In genomic region chr1:211327341-211327921, GRCh38 we compare ENCODE assay signal across 8 cellular contexts. TPM values are rescaled to one million over a fixed set of nuclear protein-coding genes. Genes with fewer than 3 reads are reported as not detected.
DNase-seq lines count a peak whose midpoint lies in the region; ATAC-seq, FAIRE-seq and TF ChIP-seq lines count a peak whose summit lies in the region.

No MANE protein-coding gene starts in this region.

- CTCF ChIA-PET in Panc1 (lab: Charles Lee): interaction anchor here (0.9 kb wide), 1 partner anchor 56 kb away, joined by 3 read pairs; no protein-coding TSS in a partner anchor

- TF ChIP-seq CTCF in cardiac muscle cell (IDR thresholded peaks at IDR 0.05; ENCODE audit: low read depth, low read length) (no peak), Panc1 (IDR thresholded peaks at IDR 0.05) (no peak), bronchial epithelial cell (IDR thresholded peaks at IDR 0.05; ENCODE audit: insufficient read depth, low read length, severe bottlenecking) (no peak), liver (IDR thresholded peaks at IDR 0.05; ENCODE audit: low read depth, low read length, missing input control) (no peak), tibial artery (IDR thresholded peaks at IDR 0.05) (no peak)

- POLR2A ChIA-PET in Panc1 (lab: Charles Lee): no interaction called here

- H3K27me3 ChIP-seq in cardiac muscle cell (no peaks in the 10 kb centered on the region), Panc1 (ENCODE audit: control insufficient read depth, insufficient read depth, low read length) (no peaks in the 10 kb centered on the region), bronchial epithelial cell (ENCODE audit: control insufficient read depth, insufficient read depth, low read length) (no peaks in the 10 kb centered on the region), liver (ENCODE audit: control insufficient read depth in 4 of 4, insufficient read depth in 4 of 4, low read length in 3 of 4) (no peaks in the 10 kb centered on the region), tibial artery (no peaks in the 10 kb centered on the region)

- in situ Hi-C loops in Panc1 (cut with HindIII; ENCODE audit: low pct_unique_long_range_greater_than_20kb, low sequenced_read_pairs): no loop called here

- H3K4me3 ChIP-seq in cardiac muscle cell (peak overlapping the region; percentile 77), Panc1 (ENCODE audit: low read depth in 2 of 2, low read length in 2 of 2) (peak overlapping the region; percentile 62 to 76), bronchial epithelial cell (ENCODE audit: low read depth, low read length) (peak overlapping the region; percentile 48), liver (ENCODE audit: low read depth in 1 of 3, low read length in 3 of 3) (peak overlapping the region; percentile 26 to 80 (median 60)), tibial artery (peak overlapping the region; percentile 75 to 82)

- WGBS in liver: 50% methylated on average over 16 of the region's 16 CpGs

- ATAC-seq in Right ventricle myocardium inferior (no peak), HG02623 (IDR thresholded peaks at IDR 0.05; ENCODE audit: unreplicated experiment) (peak; percentile 25), Panc1 (peak; percentile 19; the same call in 1 of the 2 replicates)

- DNase-seq in cardiac muscle cell (ENCODE audit: low read depth in 1 of 2, low spot score in 1 of 2): peak; percentile 20 to 78
- no peak for DNase-seq in Right ventricle myocardium inferior (ENCODE audit: missing footprints)
- no peak for DNase-seq in Panc1 (ENCODE audit: low read depth, low spot score)
- DNase-seq in bronchial epithelial cell (ENCODE audit: low read depth): no peak
- no peak for DNase-seq in tibial artery
- DNase-seq in SK-N-DZ (ENCODE audit: low spot score): no peak

- H3K9me3 ChIP-seq in cardiac muscle cell (ENCODE audit: low read depth) (no peaks in the 10 kb centered on the region), Panc1 (ENCODE audit: control insufficient read depth, insufficient read depth, low read depth, low read length) (no peaks in the 10 kb centered on the region), liver (ENCODE audit: control insufficient read depth in 4 of 4, low read length in 3 of 4) (no peaks in the 10 kb centered on the region), tibial artery (no peaks in the 10 kb centered on the region)

- TF ChIP-seq RAD21 in liver (IDR thresholded peaks at IDR 0.05): no peak

- H3K9ac ChIP-seq in liver (ENCODE audit: low read depth in 1 of 2, low read length in 2 of 2): peak overlapping the region; percentile 18 to 59

- BruUV-seq in Panc1 (replicated peaks; lab: Mats Ljungman, UMichigan): no TSS peak

- no peak for FAIRE-seq in bronchial epithelial cell (lab: Jason Lieb, UNC)

- peaks cover 6% of the 10 kb centered on the region for H3K4me1 ChIP-seq in cardiac muscle cell (ENCODE audit: low read depth)
- H3K4me1 ChIP-seq in Panc1 (ENCODE audit: control insufficient read depth, insufficient read depth, low read length): peaks cover 14% of the 10 kb centered on the region
- H3K4me1 ChIP-seq in liver (ENCODE audit: control insufficient read depth in 4 of 4, insufficient read depth in 4 of 4, low read length in 3 of 4): peaks cover 3 to 10% (median 3%) of the 10 kb centered on the region in 4 donors
- H3K4me1 ChIP-seq in tibial artery: peaks cover 0 to 59% (median 45%) of the 10 kb centered on the region in 4 donors

- no peak overlapping the region for H3K27ac ChIP-seq in cardiac muscle cell
- peak overlapping the region; percentile 58 for H3K27ac ChIP-seq in Panc1 (ENCODE audit: low read length)
- peak overlapping the region in 1 of 2 donors; percentile 53 for H3K27ac ChIP-seq in liver (ENCODE audit: low read depth in 1 of 2, low read length in 2 of 2)
- peak overlapping the region; percentile 95 to 97 for H3K27ac ChIP-seq in tibial artery

- intact Hi-C loops in Right ventricle myocardium inferior (cut with DNase I) (loop anchor here (5.0 to 10.0 kb wide), 2 partner anchors 55 to 147 kb away; no protein-coding TSS in a partner anchor), Panc1 (cut with micrococcal nuclease; ENCODE audit: unreplicated experiment) (loop anchor here (5.0 to 10.0 kb wide), 2 partner anchors 57 to 330 kb away; no protein-coding TSS in a partner anchor), tibial artery (cut with DNase I; ENCODE audit: low total_unique reads) (loop anchor here (5.0 to 10.0 kb wide), 3 partner anchors 185 to 327 kb away; no protein-coding TSS in a partner anchor)

- H3K36me3 ChIP-seq in cardiac muscle cell: no peaks in the 10 kb centered on the region
- H3K36me3 ChIP-seq in Panc1 (ENCODE audit: control insufficient read depth, insufficient read depth, low read length): no peaks in the 10 kb centered on the region
- H3K36me3 ChIP-seq in bronchial epithelial cell (ENCODE audit: control insufficient read depth, insufficient read depth, low read length): no peaks in the 10 kb centered on the region
- no peaks in the 10 kb centered on the region for H3K36me3 ChIP-seq in liver (ENCODE audit: control insufficient read depth in 4 of 4, insufficient read depth in 3 of 4, low read depth in 1 of 4, low read length in 3 of 4)
- H3K36me3 ChIP-seq in tibial artery: no peaks in the 10 kb centered on the region

TF ChIP-seq in liver, 16 proteins besides CTCF, POLR2A, EP300 and RAD21:
- TF ChIP-seq JUND (IDR thresholded peaks at IDR 0.05) (no peak), ATF3 (IDR thresholded peaks at IDR 0.05) (no peak), NR2F2 (IDR thresholded peaks at IDR 0.05) (no peak), TAF1 (conservative IDR thresholded peaks at IDR 0.05) (no peak), EGR1 (IDR thresholded peaks at IDR 0.05; ENCODE audit: low read depth in 2 of 2) (no peak), GABPA (IDR thresholded peaks at IDR 0.05 in 1 of 2, conservative IDR thresholded peaks at IDR 0.05 in 1 of 2) (no peak), MAX (IDR thresholded peaks at IDR 0.05) (no peak), SP1 (IDR thresholded peaks at IDR 0.05) (no peak), HNF4G (IDR thresholded peaks at IDR 0.05) (no peak), YY1 (IDR thresholded peaks at IDR 0.05) (no peak), ZBTB33 (IDR thresholded peaks at IDR 0.05) (no peak), REST (IDR thresholded peaks at IDR 0.05) (no peak), RXRA (IDR thresholded peaks at IDR 0.05) (no peak), HNF4A (conservative IDR thresholded peaks at IDR 0.05) (no peak)
TF ChIP-seq in liver: peak in this region for 0.

RNA-seq across cellular contexts. Expression of gene TRAF5, which starts 0.8 kb away (rescaled TPM):
- total RNA-seq in cardiac muscle cell (2.8 and 8.7 TPM in 2 replicates), Right ventricle myocardium inferior (2.1 TPM), Panc1 (2021; ENCODE audit: unreplicated experiment) (10.5 TPM), bronchial epithelial cell (1.6 and 1.8 TPM in 2 replicates), liver (1 to 10 TPM; 2.5 to 3.3 TPM)
- polyA plus RNA-seq in cardiac muscle cell (3.9 and 8.0 TPM in 2 replicates), liver (under 1 TPM; 0.68 to 0.74 TPM)
- 5.8 TPM for polyA plus RNA-seq in Panc1 (2012; ENCODE audit: insufficient read length)
- 19.4 and 19.6 TPM in 2 replicates for polyA plus RNA-seq in SK-N-DZ (2014; cell fraction: cytosol; rRNA removed)
- polyA plus RNA-seq in SK-N-DZ (2014; cell fraction: nucleus; rRNA removed): 57.0 and 84.9 TPM in 2 replicates

Comparison
In these comparisons a context has a peak if more than half of its experiments do, and no peak if none do; other contexts are left out.
1. DNase-seq: peak in cardiac muscle cell (2 of 2); none in Right ventricle myocardium inferior (single experiment), Panc1 (single experiment), bronchial epithelial cell (single experiment), tibial artery (0 of 2) and SK-N-DZ (single experiment).
2. Peak in every context shown above with its lines, with median percentiles within 50 percentile points of each other: H3K4me3 ChIP-seq.